In genomic region chr13:19117913-19118739, GRCh38 we compare ENCODE assay signal across 17 cellular contexts.
A peak's percentile ranks its signal among the peaks of the same experiment; 100 is the strongest.
DNase-seq lines count a peak whose midpoint lies in the region; ATAC-seq and TF ChIP-seq lines count a peak whose summit lies in the region.
"Had no signal": no experiment of that assay in that cellular context is flagged by ENCODE, and none has a peak within 500 bp of the region (broad histone marks: within the 10 kb centered on the region; RNA-seq: fewer than 3 reads in every experiment).

No MANE protein-coding gene starts in this region.

- H3K4me1 ChIP-seq in SK-N-SH (ENCODE audit: control insufficient read depth in 1 of 2, insufficient read depth in 2 of 2, low read depth in 1 of 2, low read length in 1 of 2) = no peaks in the 10 kb centered on the region

- H3K9me3 ChIP-seq in SK-N-SH = no peaks in the 10 kb centered on the region

- H2AFZ ChIP-seq in SK-N-SH (ENCODE audit: low read depth) = no peak overlapping the region
- H2AFZ ChIP-seq: GM23248 had no signal

- no peak for ATAC-seq in SK-N-SH treated with all-trans-retinoic acid at 6 μM for 48 hours

- CTCF ChIA-PET in SK-N-SH (lab: Yijun Ruan, JAX) = no interaction called here

- peaks cover 46% of the 10 kb centered on the region for H3K9me3 Mint-ChIP-seq in endothelial cell (ENCODE audit: unreplicated experiment)

- TF ChIP-seq CTCF in SK-N-SH (IDR thresholded peaks at IDR 0.05) (no peak), endothelial cell (IDR thresholded peaks at IDR 0.05; ENCODE audit: unreplicated experiment) (no peak)

- no peaks in the 10 kb centered on the region for H3K79me2 ChIP-seq in SK-N-SH (ENCODE audit: insufficient read depth)

- H3K36me3 Mint-ChIP-seq in endothelial cell (ENCODE audit: low read depth, unreplicated experiment) = peaks cover 7% of the 10 kb centered on the region
- H3K36me3 Mint-ChIP-seq: CD14-positive monocyte had no signal

- peak overlapping the region; percentile 57 for H3K27ac Mint-ChIP-seq in endothelial cell (ENCODE audit: unreplicated experiment)

- no peak overlapping the region for H3K4me3 Mint-ChIP-seq in endothelial cell (ENCODE audit: unreplicated experiment)
- H3K4me3 Mint-ChIP-seq: CD14-positive monocyte had no signal

- no peak overlapping the region for H3K27ac ChIP-seq in SK-N-SH (ENCODE audit: low read depth in 2 of 2, low read length in 1 of 2)
- H3K27ac ChIP-seq: GM23248, HL-60, KMS-11, RWPE1 had no signal

- H3F3A ChIP-seq in SK-N-SH (replicated peaks; ENCODE audit: insufficient read depth) = no peaks in the 10 kb centered on the region

- POLR2A ChIA-PET in SK-N-SH (lab: Yijun Ruan, JAX) = no interaction called here

- TF ChIP-seq EP300 in SK-N-SH (IDR thresholded peaks at IDR 0.05; ENCODE audit: borderline replicate concordance in 1 of 2, low read depth in 1 of 2, low read length in 1 of 2) = no peak

- H3K9me2 ChIP-seq in SK-N-SH = no peaks in the 10 kb centered on the region

- no peak overlapping the region for H3K4me3 ChIP-seq in SK-N-SH (ENCODE audit: low read depth in 2 of 2, low read length in 1 of 2)
- H3K4me3 ChIP-seq: GM23248 had no signal

- no peak overlapping the region for H3K4me2 ChIP-seq in SK-N-SH
- H3K4me2 ChIP-seq: KMS-11 had no signal

- no peaks in the 10 kb centered on the region for H3K4me1 Mint-ChIP-seq in endothelial cell (ENCODE audit: unreplicated experiment)
- H3K4me1 Mint-ChIP-seq: CD14-positive monocyte had no signal

- no peaks in the 10 kb centered on the region; the same call in 1 of the 2 replicates for H3K27me3 ChIP-seq in SK-N-SH (ENCODE audit: insufficient read depth)

- no peaks in the 10 kb centered on the region for H3K36me3 ChIP-seq in SK-N-SH (replicated peaks in 1 of 2; ENCODE audit: control insufficient read depth in 1 of 2, insufficient read depth in 2 of 2, low read length in 1 of 2)

- no peaks in the 10 kb centered on the region for H4K20me1 ChIP-seq in SK-N-SH (ENCODE audit: insufficient read depth)

- TF ChIP-seq RAD21 in SK-N-SH (IDR thresholded peaks at IDR 0.05; ENCODE audit: low read length) = no peak

- H3K27me3 Mint-ChIP-seq in endothelial cell (ENCODE audit: unreplicated experiment) = peaks cover 11% of the 10 kb centered on the region

- no peak overlapping the region for H3K9ac ChIP-seq in SK-N-SH
- H3K9ac ChIP-seq: GM23248, KMS-11 had no signal

- 38% methylated on average over 30 of the region's 32 CpGs for WGBS in SK-N-SH (ENCODE audit: low lambda C conversion rate)

- peak; percentile 4 for DNase-seq in SK-N-SH
- peak; percentile 99 for DNase-seq in NCI-H748 treated with DMSO at 0.1 percent for 48 hours (lab: John Stamatoyannopoulos, UW)
- DNase-seq in endothelial cell (ENCODE audit: low spot score) = no peak
- DNase-seq in HuH-7 (ENCODE audit: low spot score) = no peak
- no peak for DNase-seq in medulla oblongata (ENCODE audit: extremely low spot score)
- DNase-seq in epidermal melanocyte (ENCODE audit: insufficient read length, low spot score) = no peak
- DNase-seq: GM23248, HCEC 1CT, NCI-H1105, NCI-H2081 treated with DMSO at 0.1 percent for 48 hours, NCI-H510A treated with DMSO at 0.1 percent for 48 hours, SHP77 treated with DMSO at 0.1 percent for 48 hours had no signal

TF ChIP-seq in SK-N-SH, 30 proteins besides CTCF, POLR2A, EP300 and RAD21:
- TF ChIP-seq TEAD4 (IDR thresholded peaks at IDR 0.05; ENCODE audit: borderline replicate concordance, insufficient read depth) (no peak), JUND (IDR thresholded peaks at IDR 0.05) (no peak), RFX5 (IDR thresholded peaks at IDR 0.05; ENCODE audit: low read length) (no peak), POLR2AphosphoS5 (IDR thresholded peaks at IDR 0.05; ENCODE audit: low read depth, low read length) (no peak), GABPA (IDR thresholded peaks at IDR 0.05; ENCODE audit: low read depth) (no peak), SIN3A (IDR thresholded peaks at IDR 0.05; ENCODE audit: borderline replicate concordance, low read depth, low read length) (no peak), TCF12 (IDR thresholded peaks at IDR 0.05) (no peak), NFIC (IDR thresholded peaks at IDR 0.05; ENCODE audit: borderline replicate concordance) (no peak)
- TF ChIP-seq, protein P1, sequence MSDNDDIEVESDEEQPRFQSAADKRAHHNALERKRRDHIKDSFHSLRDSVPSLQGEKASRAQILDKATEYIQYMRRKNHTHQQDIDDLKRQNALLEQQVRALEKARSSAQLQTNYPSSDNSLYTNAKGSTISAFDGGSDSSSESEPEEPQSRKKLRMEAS (IDR thresholded peaks at IDR 0.05; ENCODE audit: low read depth) = no peak

TF ChIP-seq in SK-N-SH treated with all-trans-retinoic acid at 6 μM for 48 hours, 23 proteins besides CTCF, POLR2A, EP300 and RAD21:
- TF ChIP-seq ARNTL (CRISPR knock-in tag; IDR thresholded peaks at IDR 0.05; ENCODE audit: borderline replicate concordance, low read depth) (no peak), BACH2 (CRISPR knock-in tag; IDR thresholded peaks at IDR 0.05; ENCODE audit: borderline replicate concordance) (no peak), TCF4 (CRISPR knock-in tag; IDR thresholded peaks at IDR 0.05; ENCODE audit: borderline replicate concordance) (no peak), CSDC2 (CRISPR knock-in tag; IDR thresholded peaks at IDR 0.05) (no peak), ZFP30 (CRISPR knock-in tag; IDR thresholded peaks at IDR 0.05) (no peak), ZNF8 (CRISPR knock-in tag; IDR thresholded peaks at IDR 0.05) (no peak), OSR1 (CRISPR knock-in tag; IDR thresholded peaks at IDR 0.05) (no peak), RARB (CRISPR knock-in tag; IDR thresholded peaks at IDR 0.05) (no peak), ISL1 (CRISPR knock-in tag; IDR thresholded peaks at IDR 0.05) (no peak), ZNF70 (CRISPR knock-in tag; IDR thresholded peaks at IDR 0.05) (no peak), POU6F1 (CRISPR knock-in tag; IDR thresholded peaks at IDR 0.05; ENCODE audit: borderline replicate concordance, low read depth) (no peak)
- TF ChIP-seq, protein P2, sequence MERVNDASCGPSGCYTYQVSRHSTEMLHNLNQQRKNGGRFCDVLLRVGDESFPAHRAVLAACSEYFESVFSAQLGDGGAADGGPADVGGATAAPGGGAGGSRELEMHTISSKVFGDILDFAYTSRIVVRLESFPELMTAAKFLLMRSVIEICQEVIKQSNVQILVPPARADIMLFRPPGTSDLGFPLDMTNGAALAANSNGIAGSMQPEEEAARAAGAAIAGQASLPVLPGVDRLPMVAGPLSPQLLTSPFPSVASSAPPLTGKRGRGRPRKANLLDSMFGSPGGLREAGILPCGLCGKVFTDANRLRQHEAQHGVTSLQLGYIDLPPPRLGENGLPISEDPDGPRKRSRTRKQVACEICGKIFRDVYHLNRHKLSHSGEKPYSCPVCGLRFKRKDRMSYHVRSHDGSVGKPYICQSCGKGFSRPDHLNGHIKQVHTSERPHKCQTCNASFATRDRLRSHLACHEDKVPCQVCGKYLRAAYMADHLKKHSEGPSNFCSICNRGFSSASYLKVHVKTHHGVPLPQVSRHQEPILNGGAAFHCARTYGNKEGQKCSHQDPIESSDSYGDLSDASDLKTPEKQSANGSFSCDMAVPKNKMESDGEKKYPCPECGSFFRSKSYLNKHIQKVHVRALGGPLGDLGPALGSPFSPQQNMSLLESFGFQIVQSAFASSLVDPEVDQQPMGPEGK (CRISPR knock-in tag; IDR thresholded peaks at IDR 0.05; ENCODE audit: borderline replicate concordance) = no peak
- TF ChIP-seq, protein P3, sequence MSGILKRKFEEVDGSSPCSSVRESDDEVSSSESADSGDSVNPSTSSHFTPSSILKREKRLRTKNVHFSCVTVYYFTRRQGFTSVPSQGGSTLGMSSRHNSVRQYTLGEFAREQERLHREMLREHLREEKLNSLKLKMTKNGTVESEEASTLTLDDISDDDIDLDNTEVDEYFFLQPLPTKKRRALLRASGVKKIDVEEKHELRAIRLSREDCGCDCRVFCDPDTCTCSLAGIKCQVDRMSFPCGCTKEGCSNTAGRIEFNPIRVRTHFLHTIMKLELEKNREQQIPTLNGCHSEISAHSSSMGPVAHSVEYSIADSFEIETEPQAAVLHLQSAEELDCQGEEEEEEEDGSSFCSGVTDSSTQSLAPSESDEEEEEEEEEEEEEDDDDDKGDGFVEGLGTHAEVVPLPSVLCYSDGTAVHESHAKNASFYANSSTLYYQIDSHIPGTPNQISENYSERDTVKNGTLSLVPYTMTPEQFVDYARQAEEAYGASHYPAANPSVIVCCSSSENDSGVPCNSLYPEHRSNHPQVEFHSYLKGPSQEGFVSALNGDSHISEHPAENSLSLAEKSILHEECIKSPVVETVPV (CRISPR knock-in tag; IDR thresholded peaks at IDR 0.05) = no peak
- TF ChIP-seq, protein P4, sequence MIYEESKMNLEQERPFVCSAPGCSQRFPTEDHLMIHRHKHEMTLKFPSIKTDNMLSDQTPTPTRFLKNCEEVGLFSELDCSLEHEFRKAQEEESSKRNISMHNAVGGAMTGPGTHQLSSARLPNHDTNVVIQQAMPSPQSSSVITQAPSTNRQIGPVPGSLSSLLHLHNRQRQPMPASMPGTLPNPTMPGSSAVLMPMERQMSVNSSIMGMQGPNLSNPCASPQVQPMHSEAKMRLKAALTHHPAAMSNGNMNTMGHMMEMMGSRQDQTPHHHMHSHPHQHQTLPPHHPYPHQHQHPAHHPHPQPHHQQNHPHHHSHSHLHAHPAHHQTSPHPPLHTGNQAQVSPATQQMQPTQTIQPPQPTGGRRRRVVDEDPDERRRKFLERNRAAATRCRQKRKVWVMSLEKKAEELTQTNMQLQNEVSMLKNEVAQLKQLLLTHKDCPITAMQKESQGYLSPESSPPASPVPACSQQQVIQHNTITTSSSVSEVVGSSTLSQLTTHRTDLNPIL (CRISPR knock-in tag; IDR thresholded peaks at IDR 0.05; ENCODE audit: low read depth) = no peak

Comparison
In these comparisons a context has a peak if more than half of its experiments do, and no peak if none do; other contexts are left out.
1. DNase-seq: peak in SK-N-SH (single experiment) and NCI-H748 treated with DMSO at 0.1 percent for 48 hours (single experiment); none in endothelial cell (single experiment), HuH-7 (single experiment), medulla oblongata (single experiment) and epidermal melanocyte (single experiment).